Comparison of ENCODE assay signal across 21 cellular contexts in the genomic region with DNA sequence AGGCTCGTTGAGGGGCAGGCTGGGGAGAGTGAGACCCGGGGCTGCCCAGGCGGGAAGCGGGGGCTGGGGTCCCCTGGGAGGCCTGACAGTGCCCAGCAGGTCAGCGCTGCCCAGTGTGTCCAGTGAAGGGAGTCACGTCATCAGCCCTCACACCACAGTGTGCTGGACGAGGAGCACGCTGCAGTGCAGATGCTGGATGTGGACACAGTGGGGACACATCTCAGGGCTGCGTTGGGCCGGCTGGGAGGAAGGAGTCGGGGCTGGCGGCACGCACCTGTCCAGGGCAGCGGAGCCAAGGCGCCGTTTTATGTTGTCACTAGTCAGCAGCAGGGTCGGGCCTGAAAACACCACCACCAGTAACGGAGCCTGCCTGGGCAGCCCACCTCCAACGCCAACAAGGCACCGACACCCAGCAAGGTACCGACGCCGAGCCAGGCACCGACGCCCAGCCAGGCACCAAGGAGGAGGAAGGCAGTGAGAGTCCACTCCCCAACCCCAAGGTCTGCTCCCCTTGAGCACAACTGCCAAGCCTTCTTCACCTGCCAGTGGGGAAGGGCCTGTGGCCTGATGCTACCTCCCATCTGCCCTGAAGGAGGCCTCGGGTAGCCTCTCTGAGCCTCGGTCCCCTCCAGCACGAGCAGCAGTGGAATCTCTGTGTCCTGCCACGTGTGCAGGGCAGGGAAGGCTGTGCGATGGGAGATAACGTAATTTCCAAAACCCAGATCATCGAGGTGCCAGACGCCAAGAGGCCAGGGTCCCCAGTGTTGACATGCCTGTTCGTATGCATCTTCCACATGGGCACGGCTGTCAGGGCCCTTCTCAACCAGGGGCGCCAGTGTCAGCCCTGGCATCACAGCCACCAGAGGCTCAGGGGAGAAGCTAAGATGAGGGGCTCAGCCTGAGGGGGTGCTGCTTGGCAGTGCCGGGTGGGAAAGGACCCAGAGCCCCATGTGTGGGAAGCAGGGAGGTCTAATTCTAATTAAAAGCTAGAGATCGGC. TPM values are rescaled to one million over a fixed set of nuclear protein-coding genes. Genes with fewer than 3 reads are reported as not detected.
DNase-seq lines count a peak whose midpoint lies in the region; ATAC-seq and TF ChIP-seq lines count a peak whose summit lies in the region.
"Had no signal": no experiment of that assay in that cellular context is flagged by ENCODE, and none has a peak within 500 bp of the region (broad histone marks: within the 10 kb centered on the region; RNA-seq: fewer than 3 reads in every experiment).

No MANE protein-coding gene starts in this region.

- H4K20me1 ChIP-seq in PC-9 (ENCODE audit: insufficient read depth): no peaks in the 10 kb centered on the region

- ATAC-seq in RWPE2 (ENCODE audit: low read depth) (no peak), right lobe of liver (no peak), HG02798 (IDR thresholded peaks at IDR 0.05; ENCODE audit: poor library complexity, unreplicated experiment) (no peak)
- ATAC-seq in stimulated activated naive B cell treated with anti-CD40 and anti-IgM and Interleukin-4, amounts not matched to agents 10 μg/mL and 1 μg/mL and 100 μg/mL, for 72 hours (replicated peaks): no peak

- WGBS in right lobe of liver (ENCODE audit: insufficient coverage, low coverage, low lambda C conversion rate, missing lambda C conversion rate): 100% methylated on average over 1 of the region's 38 CpGs

- no peaks in the 10 kb centered on the region for H3K9me2 ChIP-seq in PC-9 (ENCODE audit: insufficient read depth)

- no peak overlapping the region for H2AFZ ChIP-seq in PC-9
- H2AFZ ChIP-seq: neural progenitor cell had no signal

- peaks cover 8 to 18% of the 10 kb centered on the region in 2 donors for H3K36me3 Mint-ChIP-seq in stimulated activated naive B cell treated with anti-CD40 and anti-IgM and Interleukin-4, amounts not matched to agents 10 μg/mL and 1 μg/mL and 100 μg/mL, for 72 hours
- H3K36me3 Mint-ChIP-seq: neural progenitor cell had no signal

- intact Hi-C loops in right lobe of liver (cut with DNase I): no loop called here
- intact Hi-C loops in PC-9 (cut with micrococcal nuclease; ENCODE audit: unreplicated experiment): no loop called here

- no peaks in the 10 kb centered on the region for H3K79me2 ChIP-seq in PC-9 (ENCODE audit: low read depth)

- H3K27ac ChIP-seq in RWPE2 (ENCODE audit: poor library complexity, severe bottlenecking) (peak overlapping the region; percentile 20), right lobe of liver (peak overlapping the region in 1 of 3 donors; percentile 90), PC-9 (no peak overlapping the region)
- H3K27ac ChIP-seq: neural progenitor cell had no signal

- no peaks in the 10 kb centered on the region for H3K27me3 Mint-ChIP-seq in stimulated activated naive B cell treated with anti-CD40 and anti-IgM and Interleukin-4, amounts not matched to agents 10 μg/mL and 1 μg/mL and 100 μg/mL, for 72 hours
- H3K27me3 Mint-ChIP-seq: activated naive CD4-positive, alpha-beta T cell treated with anti-CD3 and anti-CD28 coated beads, Interleukin-2, amount 50 U/mL, for 24 hours had no signal

- peaks cover 3% of the 10 kb centered on the region for H3K9me3 ChIP-seq in RWPE2 (ENCODE audit: severe bottlenecking)
- peaks cover 0 to 1% (median 0%) of the 10 kb centered on the region in 4 donors for H3K9me3 ChIP-seq in right lobe of liver
- 0 out of 2 replicates have a peak, but pooled peaks cover 6% of the 10 kb centered on the region for H3K9me3 ChIP-seq in PC-9 (ENCODE audit: insufficient read depth, low read depth)

- H3K4me3 ChIP-seq in H7 (ENCODE audit: insufficient read depth, low read depth, low read length): no peak overlapping the region
- H3K4me3 ChIP-seq in RWPE2 (ENCODE audit: severe bottlenecking): no peak overlapping the region
- no peak overlapping the region for H3K4me3 ChIP-seq in right lobe of liver
- no peak overlapping the region for H3K4me3 ChIP-seq in foreskin fibroblast (ENCODE audit: low read depth in 1 of 2, low read length in 2 of 2)
- H3K4me3 ChIP-seq in PC-9: no peak overlapping the region
- H3K4me3 ChIP-seq: neural progenitor cell, thoracic aorta had no signal

- POLR2A ChIA-PET in PC-9 (lab: Charles Lee; ENCODE audit: unreplicated experiment): no interaction called here

- H3K27me3 ChIP-seq in H7 (ENCODE audit: control insufficient read depth, insufficient read depth, low read length) (no peaks in the 10 kb centered on the region), RWPE2 (ENCODE audit: insufficient read depth, poor library complexity, severe bottlenecking) (no peaks in the 10 kb centered on the region), right lobe of liver (no peaks in the 10 kb centered on the region), PC-9 (ENCODE audit: insufficient read depth, low read depth) (0 out of 2 replicates have a peak, but pooled peaks cover 3% of the 10 kb centered on the region)
- H3K27me3 ChIP-seq: neural progenitor cell had no signal

- no peak overlapping the region for H3K4me2 ChIP-seq in PC-9
- H3K4me2 ChIP-seq: neural progenitor cell had no signal

- no peak for TF ChIP-seq CTCF in RWPE2 (IDR thresholded peaks at IDR 0.05; ENCODE audit: poor library complexity, severe bottlenecking)
- TF ChIP-seq CTCF in right lobe of liver (IDR thresholded peaks at IDR 0.05): no peak
- no peak for TF ChIP-seq CTCF in foreskin fibroblast (IDR thresholded peaks at IDR 0.05; ENCODE audit: low read depth, low read length)
- TF ChIP-seq CTCF in PC-9 (conservative IDR thresholded peaks at IDR 0.05): no peak

- H3F3A ChIP-seq in PC-9 (ENCODE audit: insufficient read depth, low read depth): peaks cover 13% of the 10 kb centered on the region

- H3K4me1 ChIP-seq in RWPE2 (ENCODE audit: insufficient read depth, poor library complexity, severe bottlenecking) (peaks cover 11% of the 10 kb centered on the region), right lobe of liver (peaks cover 0 to 12% (median 6%) of the 10 kb centered on the region in 4 donors), PC-9 (replicated peaks; ENCODE audit: insufficient read depth) (peaks cover 17% of the 10 kb centered on the region)
- H3K4me1 ChIP-seq: neural progenitor cell had no signal

- H3K27ac Mint-ChIP-seq in stimulated activated naive B cell treated with anti-CD40 and anti-IgM and Interleukin-4, amounts not matched to agents 10 μg/mL and 1 μg/mL and 100 μg/mL, for 72 hours: peak overlapping the region; percentile 9
- H3K27ac Mint-ChIP-seq: activated naive CD4-positive, alpha-beta T cell treated with anti-CD3 and anti-CD28 coated beads, Interleukin-2, amount 50 U/mL, for 24 hours; neural progenitor cell had no signal

- H3K36me3 ChIP-seq in H7 (replicated peaks; ENCODE audit: control insufficient read depth, insufficient read depth, low read length): no peaks in the 10 kb centered on the region
- H3K36me3 ChIP-seq in RWPE2 (ENCODE audit: low read depth): no peaks in the 10 kb centered on the region
- no peaks in the 10 kb centered on the region for H3K36me3 ChIP-seq in right lobe of liver
- H3K36me3 ChIP-seq in PC-9 (ENCODE audit: low read depth): no peaks in the 10 kb centered on the region
- H3K36me3 ChIP-seq: neural progenitor cell, thoracic aorta had no signal

- H3K4me3 Mint-ChIP-seq in stimulated activated naive B cell treated with anti-CD40 and anti-IgM and Interleukin-4, amounts not matched to agents 10 μg/mL and 1 μg/mL and 100 μg/mL, for 72 hours: no peak overlapping the region
- H3K4me3 Mint-ChIP-seq: activated naive CD4-positive, alpha-beta T cell treated with anti-CD3 and anti-CD28 coated beads, Interleukin-2, amount 50 U/mL, for 24 hours; neural progenitor cell had no signal

- peaks cover 4 to 11% of the 10 kb centered on the region in 2 donors for H3K4me1 Mint-ChIP-seq in stimulated activated naive B cell treated with anti-CD40 and anti-IgM and Interleukin-4, amounts not matched to agents 10 μg/mL and 1 μg/mL and 100 μg/mL, for 72 hours

- TF ChIP-seq POLR2A in right lobe of liver (IDR thresholded peaks at IDR 0.05): no peak

- BruUV-seq in PC-9 (replicated peaks; lab: Mats Ljungman, UMichigan): no TSS peak

- CTCF ChIA-PET in PC-9 (lab: Charles Lee): no interaction called here

- peaks cover 3 to 4% of the 10 kb centered on the region in 2 donors for H3K9me3 Mint-ChIP-seq in stimulated activated naive B cell treated with anti-CD40 and anti-IgM and Interleukin-4, amounts not matched to agents 10 μg/mL and 1 μg/mL and 100 μg/mL, for 72 hours
- H3K9me3 Mint-ChIP-seq: activated naive CD4-positive, alpha-beta T cell treated with anti-CD3 and anti-CD28 coated beads, Interleukin-2, amount 50 U/mL, for 24 hours had no signal

- DNase-seq in H7 (peak; percentile 47), RWPE2 (ENCODE audit: low spot score) (peak; percentile 61), right lobe of liver (peak; percentile 23 to 59 (median 46)), foreskin fibroblast (no peak), PC-9 (no peak)
- no peak for DNase-seq in stimulated activated naive B cell treated with anti-CD40 and anti-IgM and Interleukin-4, amounts not matched to agents 10 μg/mL and 1 μg/mL and 100 μg/mL, for 72 hours
- DNase-seq: activated CD4-positive, alpha-beta T cell treated with anti-CD3 and anti-CD28 coated beads, Interleukin-2, amount 50 U/mL, for 4 hours; anterior cingulate cortex; dermis blood vessel endothelial cell; DMS153; Karpas-422; NCI-H1694; NCI-H2171; NCI-H524 treated with DMSO at 0.1 percent for 48 hours; small intestine; stimulated activated CD4-positive, alpha-beta T cell treated with anti-CD3 and anti-CD28 coated beads, Interleukin-2, amount 100 ng/mL, for 24 hours had no signal

RNA-seq across cellular contexts. Expression of a gene that starts 21.9 kb away (rescaled TPM):
- total RNA-seq in H7 (2014; rRNA removed; shearing (Covaris generic)): 37.9 and 39.0 TPM in 2 replicates
- total RNA-seq in right lobe of liver: 10 to 100 TPM; 15.6 to 55.4 (median 20.1) TPM
- total RNA-seq in PC-9 (2021): 73.4 and 90.4 TPM in 2 replicates

RNA-seq across cellular contexts. Expression of a gene that starts 39.8 kb away (rescaled TPM):
- 0.55 and 0.76 TPM in 2 replicates for total RNA-seq in H7 (2014; rRNA removed; shearing (Covaris generic))
- total RNA-seq in right lobe of liver (10 to 100 TPM in 2 of 6 experiments, 1 to 10 TPM in 4; 3.3 to 11.5 (median 7.5) TPM), PC-9 (2021) (5.4 and 5.9 TPM in 2 replicates)
- total RNA-seq: RPMI7951, thoracic aorta had no signal

RNA-seq across cellular contexts. Expression of a gene that starts 57.8 kb away (rescaled TPM):
- 0.78 and 1.0 TPM in 2 replicates for total RNA-seq in H7 (2014; rRNA removed; shearing (Covaris generic))
- total RNA-seq in right lobe of liver (1 to 10 TPM; 4.7 to 8.0 (median 5.7) TPM), PC-9 (2021) (10.5 and 22.8 TPM in 2 replicates)
- total RNA-seq: RPMI7951 had no signal

RNA-seq across cellular contexts. Expression of a gene that starts 58.0 kb away (rescaled TPM):
- total RNA-seq in H7 (2014; rRNA removed; shearing (Covaris generic)): 7.0 and 15.7 TPM in 2 replicates
- total RNA-seq in right lobe of liver: 10 to 100 TPM in 3 of 6 experiments, 1 to 10 TPM in 3; 3.3 to 14.4 (median 10.6) TPM
- 23.7 and 38.5 TPM in 2 replicates for total RNA-seq in PC-9 (2021)

Comparison
In these comparisons a context has a peak if more than half of its experiments do, and no peak if none do; other contexts are left out.
1. DNase-seq: peak in H7 (single experiment), RWPE2 (single experiment) and right lobe of liver (3 of 3); none in stimulated activated naive B cell treated with anti-CD40 and anti-IgM and Interleukin-4, amounts not matched to agents 10 μg/mL and 1 μg/mL and 100 μg/mL, for 72 hours (single experiment), foreskin fibroblast (0 of 2) and PC-9 (0 of 2).